In the genomic region with DNA sequence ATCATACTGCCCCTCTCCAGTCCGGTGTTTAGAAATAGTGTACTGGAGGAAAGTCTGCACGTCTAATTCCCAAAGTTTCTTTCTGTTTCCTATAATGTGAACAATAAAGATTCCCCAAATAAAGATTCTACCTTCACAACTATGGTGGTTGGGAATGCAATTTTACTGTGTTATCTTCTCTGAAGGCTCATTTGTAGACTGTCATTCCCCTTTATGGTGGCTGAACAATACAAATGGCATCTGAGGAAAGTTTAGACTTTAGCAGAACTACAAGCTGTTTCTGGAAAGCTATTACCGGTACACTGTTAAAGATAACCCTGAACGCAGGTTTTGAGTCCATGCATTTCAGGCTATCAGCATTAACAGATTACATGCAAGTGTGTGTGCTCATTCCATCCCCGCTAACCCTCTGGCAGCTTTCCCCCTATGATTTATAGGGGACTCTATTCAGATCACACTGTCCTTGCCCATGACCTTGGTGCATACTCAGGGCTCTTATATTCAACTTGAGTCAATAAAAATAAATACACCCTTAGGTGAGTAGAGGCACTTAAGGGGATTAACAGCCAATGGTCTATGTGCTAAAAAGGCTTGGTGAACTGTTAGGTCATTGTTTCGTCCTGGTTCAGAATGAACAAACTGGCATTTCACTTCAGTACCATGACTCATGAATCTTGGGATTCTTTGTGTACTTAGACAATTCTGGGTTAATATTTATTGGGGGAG, we compare ENCODE assay signal across 11 cellular contexts.
DNase-seq lines count a peak whose midpoint lies in the region; ATAC-seq and TF ChIP-seq lines count a peak whose summit lies in the region.
"Had no signal": no experiment of that assay in that cellular context is flagged by ENCODE, and none has a peak within 500 bp of the region (broad histone marks: within the 10 kb centered on the region; RNA-seq: fewer than 3 reads in every experiment).

No MANE protein-coding gene starts in this region.

- CTCF ChIA-PET in HEK293 (lab: Yijun Ruan, JAX) (no interaction called here), SK-N-SH (lab: Yijun Ruan, JAX) (interaction anchor here (0.8 to 1.1 kb wide), 2 partner anchors 10 to 89 kb away, joined by 3 to 6 read pairs; no protein-coding TSS in a partner anchor)

- peaks cover 34% of the 10 kb centered on the region for H3K4me1 ChIP-seq in HEK293 (ENCODE audit: control insufficient read depth, insufficient read depth, low read length)
- H3K4me1 ChIP-seq in SK-N-SH (ENCODE audit: control insufficient read depth in 1 of 2, insufficient read depth in 2 of 2, low read depth in 1 of 2, low read length in 1 of 2) = peaks cover 23 to 47% of the 10 kb centered on the region in 2 experiments
- H3K4me1 ChIP-seq in hepatocyte (ENCODE audit: insufficient read depth) = peaks cover 21% of the 10 kb centered on the region

- H3K4me3 ChIP-seq in HEK293 (ENCODE audit: low read depth, low read length) (no peak overlapping the region), SK-N-SH (ENCODE audit: low read depth in 2 of 2, low read length in 1 of 2) (no peak overlapping the region), hepatocyte (no peak overlapping the region), H7 (ENCODE audit: insufficient read depth, low read depth, low read length) (no peak overlapping the region)

- no peak for TF ChIP-seq RAD21 in SK-N-SH (IDR thresholded peaks at IDR 0.05; ENCODE audit: low read length)

- H3F3A ChIP-seq in SK-N-SH (replicated peaks; ENCODE audit: insufficient read depth) = peaks cover 37% of the 10 kb centered on the region

- DNase-seq in A172 (ENCODE audit: low spot score) (peak; percentile 54), SK-N-SH (no peak), hepatocyte (ENCODE audit: low spot score) (peak; percentile 47), H7 (no peak)
- no peak for DNase-seq in activated naive CD4-positive, alpha-beta T cell (lab: John Stamatoyannopoulos, UW)
- DNase-seq: activated T-cell treated with anti-CD3 and anti-CD28 coated beads, Interleukin-2, amount 50 U/mL, for 4 hours; hippocampal formation had no signal

- no peaks in the 10 kb centered on the region for H3K27me3 ChIP-seq in SK-N-SH (ENCODE audit: insufficient read depth)
- H3K27me3 ChIP-seq in hepatocyte = no peaks in the 10 kb centered on the region
- no peaks in the 10 kb centered on the region for H3K27me3 ChIP-seq in H7 (ENCODE audit: control insufficient read depth, insufficient read depth, low read length)

- TF ChIP-seq CTCF in HEK293 (tag by site-specific recombination; IDR thresholded peaks at IDR 0.05) (no peak), SK-N-SH (IDR thresholded peaks at IDR 0.05) (no peak), hepatocyte (IDR thresholded peaks at IDR 0.05; ENCODE audit: poor library complexity) (no peak)

- peak overlapping the region; percentile 61 for H3K4me2 ChIP-seq in SK-N-SH
- H3K4me2 ChIP-seq in hepatocyte = peak overlapping the region; percentile 65

- H4K20me1 ChIP-seq in SK-N-SH (ENCODE audit: insufficient read depth) = no peaks in the 10 kb centered on the region
- H4K20me1 ChIP-seq in hepatocyte (ENCODE audit: insufficient read depth, poor library complexity, severe bottlenecking) = no peaks in the 10 kb centered on the region

- peak overlapping the region; percentile 8; the same call in 1 of the 2 replicates for H3K9ac ChIP-seq in SK-N-SH

- no peaks in the 10 kb centered on the region for H3K9me2 ChIP-seq in SK-N-SH
- no peaks in the 10 kb centered on the region for H3K9me2 ChIP-seq in hepatocyte (replicated peaks; ENCODE audit: insufficient read depth)

- WGBS in SK-N-SH (ENCODE audit: low lambda C conversion rate) = 19% methylated on average over 6 of the region's 6 CpGs
- 19% methylated on average over 6 of the region's 6 CpGs for WGBS in hepatocyte (ENCODE audit: low lambda C conversion rate, missing lambda C conversion rate)

- H3K36me3 ChIP-seq in HEK293 (ENCODE audit: control insufficient read depth in 2 of 2, insufficient read depth in 1 of 2, low read length in 2 of 2) (peaks cover 0 to 7% of the 10 kb centered on the region in 2 experiments), SK-N-SH (replicated peaks in 1 of 2; ENCODE audit: control insufficient read depth in 1 of 2, insufficient read depth in 2 of 2, low read length in 1 of 2) (peaks cover 0 to 4% of the 10 kb centered on the region in 2 experiments), hepatocyte (replicated peaks; ENCODE audit: insufficient read depth, low read depth) (no peaks in the 10 kb centered on the region), H7 (replicated peaks; ENCODE audit: control insufficient read depth, insufficient read depth, low read length) (no peaks in the 10 kb centered on the region)

- H2AFZ ChIP-seq in SK-N-SH (ENCODE audit: low read depth) (peak overlapping the region; percentile 70), hepatocyte (no peak overlapping the region)

- H3K27ac ChIP-seq in HEK293 (ENCODE audit: extremely low read depth, low read depth, low read length) (peak overlapping the region; percentile 44; the same call in 1 of the 2 replicates), SK-N-SH (ENCODE audit: low read depth in 2 of 2, low read length in 1 of 2) (peak overlapping the region; percentile 87 to 89; a peak in 3 of 4 replicates), hepatocyte (peak overlapping the region; percentile 41)

- no peaks in the 10 kb centered on the region for H3K9me3 ChIP-seq in HEK293 (ENCODE audit: control insufficient read depth, insufficient read depth, low read depth, low read length)
- H3K9me3 ChIP-seq in SK-N-SH = no peaks in the 10 kb centered on the region
- H3K9me3 ChIP-seq in hepatocyte (ENCODE audit: low read depth) = no peaks in the 10 kb centered on the region

- no peaks in the 10 kb centered on the region for H3K79me2 ChIP-seq in SK-N-SH (ENCODE audit: insufficient read depth)
- H3K79me2 ChIP-seq in hepatocyte = no peaks in the 10 kb centered on the region

- POLR2A ChIA-PET in HEK293 (lab: Yijun Ruan, JAX) = interaction anchor here (0.7 kb wide), 1 partner anchor 47 kb away, joined by 3 read pairs; no protein-coding TSS in a partner anchor
- POLR2A ChIA-PET in SK-N-SH (lab: Yijun Ruan, JAX) = no interaction called here

- no peak for TF ChIP-seq EP300 in SK-N-SH (IDR thresholded peaks at IDR 0.05; ENCODE audit: borderline replicate concordance in 1 of 2, low read depth in 1 of 2, low read length in 1 of 2)

- ATAC-seq in HG02610 (IDR thresholded peaks at IDR 0.05; ENCODE audit: unreplicated experiment) (no peak), HG02870 (IDR thresholded peaks at IDR 0.05; ENCODE audit: unreplicated experiment) (no peak)
- ATAC-seq: activated T-cell treated with anti-CD3 and anti-CD28 coated beads, Interleukin-2, amount 50 U/mL, for 4 hours; Panc1 had no signal

TF ChIP-seq in HEK293, 187 proteins besides CTCF, POLR2A, EP300 and RAD21 (continues in another document):
- TF ChIP-seq ZBTB8A (tag by site-specific recombination; IDR thresholded peaks at IDR 0.05) (no peak), ZNF16 (tag by site-specific recombination; IDR thresholded peaks at IDR 0.05; ENCODE audit: low read depth) (no peak), SP3 (tag by site-specific recombination; IDR thresholded peaks at IDR 0.05) (no peak), SALL2 (tag by site-specific recombination; IDR thresholded peaks at IDR 0.05; ENCODE audit: borderline replicate concordance) (no peak), ZNF266 (tag by site-specific recombination; IDR thresholded peaks at IDR 0.05; ENCODE audit: low read depth) (no peak), ZNF776 (tag by site-specific recombination; IDR thresholded peaks at IDR 0.05; ENCODE audit: borderline replicate concordance) (no peak), ZNF530 (tag by site-specific recombination; IDR thresholded peaks at IDR 0.05; ENCODE audit: low read depth) (no peak), ZNF140 (tag by site-specific recombination; IDR thresholded peaks at IDR 0.05) (no peak)
- TF ChIP-seq, protein P1, sequence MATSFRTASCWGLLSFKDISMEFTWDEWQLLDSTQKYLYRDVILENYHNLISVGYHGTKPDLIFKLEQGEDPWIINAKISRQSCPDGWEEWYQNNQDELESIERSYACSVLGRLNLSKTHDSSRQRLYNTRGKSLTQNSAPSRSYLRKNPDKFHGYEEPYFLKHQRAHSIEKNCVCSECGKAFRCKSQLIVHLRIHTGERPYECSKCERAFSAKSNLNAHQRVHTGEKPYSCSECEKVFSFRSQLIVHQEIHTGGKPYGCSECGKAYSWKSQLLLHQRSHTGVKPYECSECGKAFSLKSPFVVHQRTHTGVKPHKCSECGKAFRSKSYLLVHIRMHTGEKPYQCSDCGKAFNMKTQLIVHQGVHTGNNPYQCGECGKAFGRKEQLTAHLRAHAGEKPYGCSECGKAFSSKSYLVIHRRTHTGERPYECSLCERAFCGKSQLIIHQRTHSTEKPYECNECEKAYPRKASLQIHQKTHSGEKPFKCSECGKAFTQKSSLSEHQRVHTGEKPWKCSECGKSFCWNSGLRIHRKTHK (tag by site-specific recombination; IDR thresholded peaks at IDR 0.05) = no peak

TF ChIP-seq in SK-N-SH, 30 proteins besides CTCF, POLR2A, EP300 and RAD21 (continues in another document):
- TF ChIP-seq JUND (IDR thresholded peaks at IDR 0.05) (peak; percentile 59), FOXM1 (IDR thresholded peaks at IDR 0.05; ENCODE audit: low read depth) (no peak), TCF12 (IDR thresholded peaks at IDR 0.05) (peak; percentile 34), TEAD4 (IDR thresholded peaks at IDR 0.05; ENCODE audit: borderline replicate concordance, insufficient read depth) (0 out of 2 replicates have a peak, but pooled peaks have one; percentile 24)
- TF ChIP-seq, protein P2, sequence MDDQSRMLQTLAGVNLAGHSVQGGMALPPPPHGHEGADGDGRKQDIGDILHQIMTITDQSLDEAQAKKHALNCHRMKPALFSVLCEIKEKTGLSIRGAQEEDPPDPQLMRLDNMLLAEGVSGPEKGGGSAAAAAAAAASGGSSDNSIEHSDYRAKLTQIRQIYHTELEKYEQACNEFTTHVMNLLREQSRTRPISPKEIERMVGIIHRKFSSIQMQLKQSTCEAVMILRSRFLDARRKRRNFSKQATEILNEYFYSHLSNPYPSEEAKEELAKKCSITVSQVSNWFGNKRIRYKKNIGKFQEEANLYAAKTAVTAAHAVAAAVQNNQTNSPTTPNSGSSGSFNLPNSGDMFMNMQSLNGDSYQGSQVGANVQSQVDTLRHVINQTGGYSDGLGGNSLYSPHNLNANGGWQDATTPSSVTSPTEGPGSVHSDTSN (IDR thresholded peaks at IDR 0.05) = peak; percentile 23; the same call in 1 of the 2 replicates

Comparison
In these comparisons a context has a peak if more than half of its experiments do, and no peak if none do; other contexts are left out.
1. DNase-seq: peak in A172 (single experiment) and hepatocyte (single experiment); none in SK-N-SH (single experiment), H7 (single experiment) and activated naive CD4-positive, alpha-beta T cell (0 of 4).
2. Peak in every context shown above with its lines, with median percentiles within 50 percentile points of each other: H3K27ac ChIP-seq.